In the genomic region with DNA sequence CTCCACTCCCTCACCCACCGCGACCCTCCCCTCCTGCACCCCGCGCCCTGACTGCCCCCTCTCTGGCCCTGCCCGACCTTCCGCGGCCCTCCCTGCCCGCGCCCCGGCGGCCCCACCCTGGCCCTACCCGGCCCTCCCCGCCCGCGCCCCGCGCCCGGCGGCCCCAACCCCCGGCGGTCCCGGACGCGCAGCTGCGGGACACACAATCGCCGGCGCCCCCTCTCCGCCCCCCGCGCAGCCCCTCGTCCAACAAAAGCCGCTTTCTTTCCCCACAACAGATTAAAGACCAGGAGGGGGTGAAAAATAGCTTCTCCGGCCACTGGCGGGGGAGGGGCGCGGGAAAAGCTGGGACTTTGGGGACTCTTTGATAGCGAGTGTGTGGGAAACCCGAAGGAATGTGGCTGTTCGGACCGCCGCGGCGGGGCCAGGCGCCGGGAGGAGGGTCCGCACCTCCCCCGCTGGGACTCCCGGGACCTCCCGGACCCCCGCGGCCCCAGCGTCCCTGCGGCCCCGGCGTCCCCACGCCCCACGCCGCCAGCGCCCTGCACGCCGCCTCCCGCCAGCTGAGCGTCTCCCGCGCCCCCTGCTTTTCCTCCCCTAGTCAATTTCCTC, we compare ENCODE assay signal across 8 cellular contexts. TPM values are rescaled to one million over a fixed set of nuclear protein-coding genes. Genes with fewer than 3 reads are reported as not detected.
DNase-seq lines count a peak whose midpoint lies in the region; ATAC-seq and TF ChIP-seq lines count a peak whose summit lies in the region.

No MANE protein-coding gene starts in this region.

- no peaks in the 10 kb centered on the region for H3K36me3 ChIP-seq in CD4-positive, alpha-beta memory T cell (ENCODE audit: insufficient read depth, low read length)

- peaks cover 9 to 34% (median 16%) of the 10 kb centered on the region in 4 donors for H3K4me1 Mint-ChIP-seq in CD4-positive, alpha-beta memory T cell
- peaks cover 46% of the 10 kb centered on the region for H3K4me1 Mint-ChIP-seq in osteocyte (ENCODE audit: unreplicated experiment)

- ATAC-seq in SK-N-SH treated with all-trans-retinoic acid at 6 μM for 48 hours, result peak; percentile 40
- no peak for ATAC-seq in GM21390 (IDR thresholded peaks at IDR 0.05; ENCODE audit: unreplicated experiment)

- CTCF ChIA-PET in CD4-positive, alpha-beta memory T cell (lab: Charles Lee; ENCODE audit: partially characterized antibody), result interaction anchor here (0.6 to 2.2 kb wide), 4 partner anchors 9 to 69 kb away, joined by 3 to 8 read pairs (median 3); no protein-coding TSS in a partner anchor

- H3K9me3 Mint-ChIP-seq in CD4-positive, alpha-beta memory T cell, result peaks cover 0 to 2% (median 0%) of the 10 kb centered on the region in 8 donors
- no peaks in the 10 kb centered on the region for H3K9me3 Mint-ChIP-seq in osteocyte (ENCODE audit: unreplicated experiment)

- POLR2A ChIA-PET in CD4-positive, alpha-beta memory T cell (lab: Charles Lee; ENCODE audit: partially characterized antibody), result interaction anchor here (0.7 to 3.4 kb wide), 6 partner anchors 9 to 45 kb away, joined by 3 to 19 read pairs (median 4); a partner anchor contains a TSS

- peak overlapping the region; percentile 77 to 94 (median 88) for H3K4me3 Mint-ChIP-seq in CD4-positive, alpha-beta memory T cell
- peak overlapping the region; percentile 79 for H3K4me3 Mint-ChIP-seq in osteocyte (ENCODE audit: unreplicated experiment)

- H3K27ac Mint-ChIP-seq in CD4-positive, alpha-beta memory T cell, result peak overlapping the region in 4 of 7 donors; percentile 48 to 94 (median 76)
- peak overlapping the region; percentile 93 for H3K27ac Mint-ChIP-seq in osteocyte (ENCODE audit: unreplicated experiment)

- H3K4me3 ChIP-seq in CD4-positive, alpha-beta memory T cell (ENCODE audit: low read length in 2 of 2), result no peak overlapping the region

- no peak for DNase-seq in CD4-positive, alpha-beta memory T cell
- DNase-seq in globus pallidus (ENCODE audit: low spot score) (peak; percentile 82), osteocyte (ENCODE audit: extremely low spot score, unreplicated experiment) (no peak), HPDE6-E6E7 (ENCODE audit: extremely low spot score) (no peak), MV-4-11 (lab: John Stamatoyannopoulos, UW) (no peak), NCI-H446 (lab: John Stamatoyannopoulos, UW) (no peak)

- peaks cover 10% of the 10 kb centered on the region for H3K4me1 ChIP-seq in CD4-positive, alpha-beta memory T cell (ENCODE audit: insufficient read depth, low read length)

- intact Hi-C loops in CD4-positive, alpha-beta memory T cell (cut with micrococcal nuclease), result no loop called here

- no peaks in the 10 kb centered on the region for H3K36me3 Mint-ChIP-seq in CD4-positive, alpha-beta memory T cell
- H3K36me3 Mint-ChIP-seq in osteocyte (ENCODE audit: unreplicated experiment), result no peaks in the 10 kb centered on the region

- no peaks in the 10 kb centered on the region for H3K9me3 ChIP-seq in CD4-positive, alpha-beta memory T cell (ENCODE audit: control insufficient read depth in 1 of 2, low read length in 2 of 2)

- no peak overlapping the region for H3K27ac ChIP-seq in CD4-positive, alpha-beta memory T cell (ENCODE audit: low read depth, low read length)

- H3K27me3 ChIP-seq in CD4-positive, alpha-beta memory T cell (ENCODE audit: insufficient read depth, low read length), result peaks cover 7% of the 10 kb centered on the region

- peaks cover 19 to 22% of the 10 kb centered on the region in 2 donors for H3K27me3 Mint-ChIP-seq in CD4-positive, alpha-beta memory T cell
- H3K27me3 Mint-ChIP-seq in osteocyte (ENCODE audit: unreplicated experiment), result no peaks in the 10 kb centered on the region

- TF ChIP-seq CTCF in osteocyte (IDR thresholded peaks at IDR 0.05), result no peak

TF ChIP-seq in SK-N-SH treated with all-trans-retinoic acid at 6 μM for 48 hours, 23 proteins besides CTCF, POLR2A, EP300 and RAD21:
- TF ChIP-seq ARNTL (CRISPR knock-in tag; IDR thresholded peaks at IDR 0.05; ENCODE audit: borderline replicate concordance, low read depth) (no peak), ZFP3 (CRISPR knock-in tag; IDR thresholded peaks at IDR 0.05) (no peak), ZFP30 (CRISPR knock-in tag; IDR thresholded peaks at IDR 0.05) (no peak)
- TF ChIP-seq, protein P1, sequence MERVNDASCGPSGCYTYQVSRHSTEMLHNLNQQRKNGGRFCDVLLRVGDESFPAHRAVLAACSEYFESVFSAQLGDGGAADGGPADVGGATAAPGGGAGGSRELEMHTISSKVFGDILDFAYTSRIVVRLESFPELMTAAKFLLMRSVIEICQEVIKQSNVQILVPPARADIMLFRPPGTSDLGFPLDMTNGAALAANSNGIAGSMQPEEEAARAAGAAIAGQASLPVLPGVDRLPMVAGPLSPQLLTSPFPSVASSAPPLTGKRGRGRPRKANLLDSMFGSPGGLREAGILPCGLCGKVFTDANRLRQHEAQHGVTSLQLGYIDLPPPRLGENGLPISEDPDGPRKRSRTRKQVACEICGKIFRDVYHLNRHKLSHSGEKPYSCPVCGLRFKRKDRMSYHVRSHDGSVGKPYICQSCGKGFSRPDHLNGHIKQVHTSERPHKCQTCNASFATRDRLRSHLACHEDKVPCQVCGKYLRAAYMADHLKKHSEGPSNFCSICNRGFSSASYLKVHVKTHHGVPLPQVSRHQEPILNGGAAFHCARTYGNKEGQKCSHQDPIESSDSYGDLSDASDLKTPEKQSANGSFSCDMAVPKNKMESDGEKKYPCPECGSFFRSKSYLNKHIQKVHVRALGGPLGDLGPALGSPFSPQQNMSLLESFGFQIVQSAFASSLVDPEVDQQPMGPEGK (CRISPR knock-in tag; IDR thresholded peaks at IDR 0.05; ENCODE audit: borderline replicate concordance), result no peak

RNA-seq across cellular contexts. Expression of a gene that starts 8.8 kb away (rescaled TPM):
- 10 to 100 TPM; 89.6 to 98.0 TPM for total RNA-seq in CD4-positive, alpha-beta memory T cell
- 10 to 100 TPM in 1 of 2 donors, 1 to 10 TPM in 1; 8.9 to 20.1 TPM for polyA plus RNA-seq in CD4-positive, alpha-beta memory T cell
- 73.5 and 86.9 TPM in 2 replicates for total RNA-seq in osteocyte

RNA-seq across cellular contexts. Expression of a gene that starts 37.1 kb away (rescaled TPM):
- total RNA-seq in CD4-positive, alpha-beta memory T cell, result 1 to 10 TPM; 1.1 to 1.2 TPM
- polyA plus RNA-seq in CD4-positive, alpha-beta memory T cell, result 1 to 10 TPM in 1 of 2 donors, under 1 TPM in 1; 0.69 to 1.1 TPM
- total RNA-seq in osteocyte, result 1.3 TPM in 2 replicates
